Comparison of ENCODE assay signal across 16 cellular contexts in genomic region chr6:145266432-145267075, GRCh38.
"Had no signal": no experiment of that assay in that cellular context is flagged by ENCODE, and none has a peak within 500 bp of the region (broad histone marks: within the 10 kb centered on the region; RNA-seq: fewer than 3 reads in every experiment).

No MANE protein-coding gene starts in this region.

- H3K27me3 ChIP-seq: right atrium auricular region, tibial artery had no signal

- H3K27ac ChIP-seq: coronary artery, right atrium auricular region, tibial artery had no signal

- H3K36me3 Mint-ChIP-seq: naive B cell had no signal

- H3K9me3 Mint-ChIP-seq: naive B cell, nephron had no signal

- H3K9me3 ChIP-seq: right atrium auricular region, tibial artery had no signal

- ATAC-seq: left ventricle myocardium superior had no signal

- H3K4me3 Mint-ChIP-seq: naive B cell, nephron had no signal

- H3K4me1 ChIP-seq: right atrium auricular region had no signal

- DNase-seq: effector CD4-positive, alpha-beta T cell; foreskin melanocyte; head of caudate nucleus; hippocampal formation; left colon; left ventricle myocardium superior; mesendoderm; naive B cell; posterior cingulate gyrus; stimulated activated CD4-positive, alpha-beta T cell treated with anti-CD3 and anti-CD28 coated beads, Interleukin-2, amount 100 ng/mL, for 48 hours; stimulated activated naive CD4-positive, alpha-beta T cell treated with Interleukin-2 at 50 U/mL for 16 hours; tibial artery had no signal

- H3K4me1 Mint-ChIP-seq: naive B cell had no signal

- H3K27ac Mint-ChIP-seq: naive B cell, nephron had no signal

- H3K4me3 ChIP-seq: coronary artery, right atrium auricular region, smooth muscle cell, tibial artery had no signal

- H3K36me3 ChIP-seq: right atrium auricular region, tibial artery had no signal
